ENCODE assay signal across 18 cellular contexts in the genomic region with DNA sequence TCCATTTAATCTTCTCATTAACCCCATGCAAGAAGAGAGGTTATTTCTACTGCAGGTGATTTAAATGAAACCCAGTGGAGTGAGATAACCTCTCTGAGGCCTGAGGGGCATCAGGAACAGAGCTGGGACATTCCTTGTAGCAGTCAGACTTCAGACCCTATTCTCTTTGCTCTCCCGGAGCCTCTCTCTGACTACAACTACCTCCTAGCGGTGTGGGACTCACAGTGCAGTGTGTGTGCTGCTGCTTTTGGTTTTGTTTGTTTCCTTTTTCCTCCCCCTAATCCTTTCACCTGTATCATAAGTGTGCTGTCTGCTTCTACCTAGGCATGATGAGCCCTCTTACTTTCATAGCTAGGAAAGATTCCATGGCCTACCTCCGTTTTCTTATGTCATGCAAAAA.
A peak's percentile ranks its signal among the peaks of the same experiment; 100 is the strongest.
DNase-seq lines count a peak whose midpoint lies in the region; ATAC-seq and TF ChIP-seq lines count a peak whose summit lies in the region.
"Had no signal": no experiment of that assay in that cellular context is flagged by ENCODE, and none has a peak within 500 bp of the region (broad histone marks: within the 10 kb centered on the region; RNA-seq: fewer than 3 reads in every experiment).

No MANE protein-coding gene starts in this region.

- TF ChIP-seq CTCF in A673 (conservative IDR thresholded peaks at IDR 0.05; ENCODE audit: low read depth, low read length): peak; percentile 50
- TF ChIP-seq CTCF in GM12872 (IDR thresholded peaks at IDR 0.05; ENCODE audit: insufficient read depth, low read depth, low read length): peak; percentile 14; the same call in 1 of the 3 replicates
- TF ChIP-seq CTCF in choroid plexus epithelial cell (conservative IDR thresholded peaks at IDR 0.05; ENCODE audit: low read depth, low read length): peak; percentile 24

- H3K27ac ChIP-seq in A673 (ENCODE audit: low read depth, low read length, poor library complexity, severe bottlenecking): no peak overlapping the region
- H3K27ac ChIP-seq: heart right ventricle, lower lobe of right lung, uterus had no signal

- intact Hi-C loops in A673 (cut with micrococcal nuclease; ENCODE audit: unreplicated experiment): no loop called here

- no peaks in the 10 kb centered on the region for H3K36me3 ChIP-seq in A673 (ENCODE audit: insufficient read depth, low read length, poor library complexity, severe bottlenecking)
- H3K36me3 ChIP-seq: heart right ventricle, lower lobe of right lung, uterus had no signal

- no TSS peak for BruUV-seq in A673 (replicated peaks; lab: Mats Ljungman, UMichigan)

- H3K4me1 ChIP-seq in A673 (ENCODE audit: insufficient read depth, low read length, poor library complexity, severe bottlenecking): no peaks in the 10 kb centered on the region
- H3K4me1 ChIP-seq: heart right ventricle, lower lobe of right lung, uterus had no signal

- no peaks in the 10 kb centered on the region for H3K9me3 ChIP-seq in A673 (ENCODE audit: low read depth, low read length, poor library complexity, severe bottlenecking)
- H3K9me3 ChIP-seq: heart right ventricle, lower lobe of right lung, uterus had no signal

- POLR2A ChIA-PET in A673 (lab: Charles Lee; ENCODE audit: low non-redundant PET): no interaction called here

- H3K4me3 ChIP-seq in A673 (ENCODE audit: low read depth, low read length, poor library complexity, severe bottlenecking): no peak overlapping the region
- H3K4me3 ChIP-seq in choroid plexus epithelial cell (ENCODE audit: low read depth, low read length): no peak overlapping the region
- H3K4me3 ChIP-seq: heart right ventricle, lower lobe of right lung, uterus had no signal

- ATAC-seq in HG02763 (IDR thresholded peaks at IDR 0.05; ENCODE audit: unreplicated experiment): no peak
- ATAC-seq: activated CD8-positive, alpha-beta T cell treated with anti-CD3 and anti-CD28 coated beads for 36 hours; activated naive CD4-positive, alpha-beta T cell treated with anti-CD3 and anti-CD28 coated beads, Interleukin-2, amount 50 U/mL, for 72 hours; CD8-positive, alpha-beta T cell; heart right ventricle; lower lobe of right lung had no signal

- H3K27me3 ChIP-seq in A673 (replicated peaks; ENCODE audit: insufficient read depth, low read depth, low read length, poor library complexity): no peaks in the 10 kb centered on the region
- H3K27me3 ChIP-seq: uterus had no signal

- CTCF ChIA-PET in A673 (lab: Charles Lee): no interaction called here

- peak; percentile 30 for DNase-seq in A673 (ENCODE audit: low spot score)
- DNase-seq in NCI-H146 (lab: John Stamatoyannopoulos, UW): peak; percentile 82
- DNase-seq in choroid plexus epithelial cell (ENCODE audit: low read depth): no peak
- no peak for DNase-seq in T-helper 1 cell
- no peak for DNase-seq in GM19238 (ENCODE audit: insufficient read length, low spot score)
- no peak for DNase-seq in NCI-H2196 treated with DMSO at 0.1 percent for 48 hours (lab: John Stamatoyannopoulos, UW; ENCODE audit: unreplicated experiment)
- DNase-seq: activated CD8-positive, alpha-beta T cell treated with anti-CD3 and anti-CD28 coated beads for 36 hours; activated T-cell treated with anti-CD3 and anti-CD28 coated beads, Interleukin-2, amount 50 U/mL, for 24 hours; CD8-positive, alpha-beta T cell; heart right ventricle; lower lobe of right lung; MM.1S; SHP77; stimulated activated CD4-positive, alpha-beta T cell treated with anti-CD3 and anti-CD28 coated beads, Interleukin-2, amount 100 ng/mL, for 48 hours; uterus had no signal

Comparison
In these comparisons a context has a peak if more than half of its experiments do, and no peak if none do; other contexts are left out.
1. DNase-seq: peak in A673 (single experiment) and NCI-H146 (single experiment); none in choroid plexus epithelial cell (single experiment), T-helper 1 cell (0 of 5), GM19238 (single experiment) and NCI-H2196 treated with DMSO at 0.1 percent for 48 hours (single experiment).
2. Peak in every context shown above with its lines, with median percentiles within 50 percentile points of each other: CTCF ChIP-seq.